Comparison of ENCODE assay signal across 13 cellular contexts in genomic region chr16:87244646-87245197, GRCh38.
A peak's percentile ranks its signal among the peaks of the same experiment; 100 is the strongest.
DNase-seq lines count a peak whose midpoint lies in the region; ATAC-seq, FAIRE-seq and TF ChIP-seq lines count a peak whose summit lies in the region.
"Had no signal": no experiment of that assay in that cellular context is flagged by ENCODE, and none has a peak within 500 bp of the region (broad histone marks: within the 10 kb centered on the region; RNA-seq: fewer than 3 reads in every experiment).

No MANE protein-coding gene starts in this region.

- POLR2A ChIA-PET in K562 (lab: Yijun Ruan, JAX), result interaction anchor here (0.5 to 1.6 kb wide), 3 partner anchors 10 to 291 kb away, joined by 3 to 6 read pairs (median 3); no protein-coding TSS in a partner anchor

- no peak overlapping the region for H2BK5ac ChIP-seq in neuronal stem cell (ENCODE audit: low read length)

- peak overlapping the region; percentile 19 for H2AK5ac ChIP-seq in neuronal stem cell (ENCODE audit: low read depth, low read length)

- no peak overlapping the region for H2BK120ac ChIP-seq in neuronal stem cell (ENCODE audit: low read depth, low read length)

- no peaks in the 10 kb centered on the region for H4K20me1 ChIP-seq in BLaER1 treated with 17β-estradiol and CSF1 and Interleukin-3, amounts not matched to agents 10 nM and 100 nM
- H4K20me1 ChIP-seq in Loucy (ENCODE audit: insufficient read depth, low read length, poor library complexity, severe bottlenecking) (no peaks in the 10 kb centered on the region), K562 (replicated peaks; ENCODE audit: control insufficient read depth, insufficient read depth, low read length) (peaks cover 5% of the 10 kb centered on the region; the same call in 1 of the 2 replicates)

- CTCF ChIA-PET in K562 (lab: Yijun Ruan, JAX; ENCODE audit: low intra/inter-chr PET ratio), result no interaction called here

- no peak overlapping the region for H3K23ac ChIP-seq in neuronal stem cell (ENCODE audit: low read depth, low read length, poor library complexity)

- no peaks in the 10 kb centered on the region for H3K36me3 ChIP-seq in BLaER1 treated with 17β-estradiol and CSF1 and Interleukin-3, amounts not matched to agents 10 nM and 100 nM
- H3K36me3 ChIP-seq in Loucy (ENCODE audit: insufficient read depth, low read length) (no peaks in the 10 kb centered on the region), K562 (ENCODE audit: control insufficient read depth, insufficient read depth, low read length) (no peaks in the 10 kb centered on the region), neuronal stem cell (replicated peaks in 1 of 2; ENCODE audit: control insufficient read depth in 2 of 2, insufficient read depth in 2 of 2, low read length in 2 of 2) (no peaks in the 10 kb centered on the region), transverse colon (no peaks in the 10 kb centered on the region)
- H3K36me3 ChIP-seq: BE2C had no signal

- H3K4me2 ChIP-seq in BLaER1 treated with 17β-estradiol and CSF1 and Interleukin-3, amounts not matched to agents 10 nM and 100 nM, result peak overlapping the region in 6 of 11 experiments; percentile 8 to 42 (median 35); a peak in 6 of 22 replicates
- H3K4me2 ChIP-seq in Loucy (ENCODE audit: low read depth, low read length, poor library complexity, severe bottlenecking) (peak overlapping the region; percentile 36), K562 (ENCODE audit: insufficient read depth, low read length) (no peak overlapping the region), neuronal stem cell (ENCODE audit: insufficient read depth, low read length, poor library complexity, severe bottlenecking) (no peak overlapping the region)
- H3K4me2 ChIP-seq: A549 had no signal

- H2BK12ac ChIP-seq in neuronal stem cell (ENCODE audit: low read length), result no peak overlapping the region

- intact Hi-C loops in K562 (cut with micrococcal nuclease) (no loop called here), transverse colon (cut with DNase I; ENCODE audit: low total_unique reads) (no loop called here)

- no peak for ATAC-seq in K562
- ATAC-seq: A549 had no signal

- H3K9ac ChIP-seq in BLaER1 treated with 17β-estradiol and CSF1 and Interleukin-3, amounts not matched to agents 10 nM and 100 nM, result no peak overlapping the region
- H3K9ac ChIP-seq in Loucy (ENCODE audit: low read depth, low read length, poor library complexity, severe bottlenecking), result no peak overlapping the region
- no peak overlapping the region for H3K9ac ChIP-seq in K562 (ENCODE audit: insufficient read depth in 1 of 2, low read depth in 2 of 2, low read length in 2 of 2)
- H3K9ac ChIP-seq in neuronal stem cell (ENCODE audit: low read depth, low read length, poor library complexity), result no peak overlapping the region

- H4K8ac ChIP-seq in neuronal stem cell (ENCODE audit: low read depth, low read length), result no peak overlapping the region

- H3K9me1 ChIP-seq in K562 (ENCODE audit: control insufficient read depth, insufficient read depth, low read length), result no peaks in the 10 kb centered on the region

- TF ChIP-seq EP300 in K562 (IDR thresholded peaks at IDR 0.05; ENCODE audit: low read length), result no peak
- TF ChIP-seq EP300 in transverse colon (IDR thresholded peaks at IDR 0.05; ENCODE audit: low read depth), result no peak

- H3K18ac ChIP-seq in neuronal stem cell (ENCODE audit: low read length), result no peak overlapping the region

- H3K79me2 ChIP-seq in Loucy (ENCODE audit: insufficient read depth, low read length), result no peaks in the 10 kb centered on the region
- H3K79me2 ChIP-seq in K562 (ENCODE audit: control insufficient read depth, insufficient read depth, low read length), result no peaks in the 10 kb centered on the region

- TF ChIP-seq RAD21 in K562 (CRISPR knock-in tag; conservative IDR thresholded peaks at IDR 0.05 in 1 of 2, IDR thresholded peaks at IDR 0.05 in 1 of 2), result no peak

- no peaks in the 10 kb centered on the region for H3K9me3 ChIP-seq in BLaER1 treated with 17β-estradiol and CSF1 and Interleukin-3, amounts not matched to agents 10 nM and 100 nM (replicated peaks in 1 of 11)
- H3K9me3 ChIP-seq in Loucy (ENCODE audit: insufficient read depth, low read depth, low read length) (no peaks in the 10 kb centered on the region), K562 (replicated peaks; ENCODE audit: control insufficient read depth, insufficient read depth, low read depth, low read length) (no peaks in the 10 kb centered on the region), neuronal stem cell (replicated peaks in 1 of 2; ENCODE audit: control insufficient read depth in 2 of 2, insufficient read depth in 1 of 2, low read depth in 1 of 2, low read length in 2 of 2) (peaks cover 0 to 1% of the 10 kb centered on the region in 2 donors), transverse colon (no peaks in the 10 kb centered on the region)
- H3K9me3 ChIP-seq: A549, BE2C, Caco-2 had no signal

- no peak for TF ChIP-seq CTCF in Loucy (conservative IDR thresholded peaks at IDR 0.05; ENCODE audit: low read length)
- no peak for TF ChIP-seq CTCF in K562 (IDR thresholded peaks at IDR 0.05 in 2 of 3, conservative IDR thresholded peaks at IDR 0.05 in 1 of 3; ENCODE audit: insufficient read depth in 2 of 3, low read depth in 1 of 3, low read length in 3 of 3)
- TF ChIP-seq CTCF in transverse colon (IDR thresholded peaks at IDR 0.05), result no peak

- H4K91ac ChIP-seq in neuronal stem cell (ENCODE audit: low read depth, low read length, poor library complexity), result no peak overlapping the region

- no peaks in the 10 kb centered on the region for H3F3A ChIP-seq in Loucy (ENCODE audit: low read depth)

- no peak overlapping the region for H2BK15ac ChIP-seq in neuronal stem cell (ENCODE audit: low read length)

- peaks cover 0 to 30% (median 14%) of the 10 kb centered on the region in 10 experiments; a peak in 17 of 20 replicates for H3K4me1 ChIP-seq in BLaER1 treated with 17β-estradiol and CSF1 and Interleukin-3, amounts not matched to agents 10 nM and 100 nM
- H3K4me1 ChIP-seq in Loucy (ENCODE audit: insufficient read depth, low read length, poor library complexity, severe bottlenecking) (peaks cover 19% of the 10 kb centered on the region), K562 (replicated peaks in 1 of 2; ENCODE audit: control insufficient read depth in 2 of 2, insufficient read depth in 2 of 2, low read length in 2 of 2) (no peaks in the 10 kb centered on the region), neuronal stem cell (ENCODE audit: control insufficient read depth in 2 of 2, insufficient read depth in 1 of 2, low read depth in 1 of 2, low read length in 2 of 2) (peaks cover 18 to 25% of the 10 kb centered on the region in 2 donors), transverse colon (peaks cover 0 to 6% (median 0%) of the 10 kb centered on the region in 4 donors)
- H3K4me1 ChIP-seq: A549, BE2C had no signal

- in situ Hi-C loops in K562 (cut with MboI), result no loop called here
- in situ Hi-C loops in transverse colon (cut with MboI; ENCODE audit: low pct_ligation_motif_present in 1 of 4, low pct_unique_long_range_greater_than_20kb in 1 of 4, low sequenced_read_pairs in 3 of 4), result no loop called here

- FAIRE-seq in K562 (lab: Jason Lieb, UNC), result no peak
- FAIRE-seq: A549 had no signal

- no peaks in the 10 kb centered on the region for H3K27me3 ChIP-seq in BLaER1 treated with 17β-estradiol and CSF1 and Interleukin-3, amounts not matched to agents 10 nM and 100 nM
- H3K27me3 ChIP-seq in Loucy (ENCODE audit: insufficient read depth, low read length, poor library complexity, severe bottlenecking) (no peaks in the 10 kb centered on the region), K562 (ENCODE audit: control insufficient read depth in 2 of 2, insufficient read depth in 2 of 2, low read length in 2 of 2) (peaks cover 5 to 17% of the 10 kb centered on the region in 2 experiments; a peak in 4 of 5 replicates), neuronal stem cell (ENCODE audit: control insufficient read depth in 3 of 3, insufficient read depth in 3 of 3, low read depth in 1 of 3, low read length in 3 of 3) (no peaks in the 10 kb centered on the region), transverse colon (no peaks in the 10 kb centered on the region)

- H3K79me1 ChIP-seq in neuronal stem cell (ENCODE audit: low read depth, low read length), result no peaks in the 10 kb centered on the region

- H3K9me2 ChIP-seq in Loucy (replicated peaks; ENCODE audit: low read depth, low read length), result no peaks in the 10 kb centered on the region

- DNase-seq in K562 (ENCODE audit: extremely low read depth in 1 of 4, low spot score in 3 of 4), result no peak
- no peak for DNase-seq in neuronal stem cell (ENCODE audit: low spot score)
- no peak for DNase-seq in pons (ENCODE audit: low spot score)
- DNase-seq in DMS153 (lab: John Stamatoyannopoulos, UW), result no peak
- no peak for DNase-seq in transverse colon
- DNase-seq: BE2C; Caco-2; CD8-positive, alpha-beta memory T cell; DMS53; HCEC 1CT had no signal

- no peak overlapping the region for H3K4ac ChIP-seq in neuronal stem cell (ENCODE audit: low read length)

- no peak overlapping the region for H3K4me3 ChIP-seq in BLaER1 treated with 17β-estradiol and CSF1 and Interleukin-3, amounts not matched to agents 10 nM and 100 nM
- H3K4me3 ChIP-seq in Loucy (ENCODE audit: low read length, poor library complexity, severe bottlenecking) (no peak overlapping the region), K562 (no peak overlapping the region), neuronal stem cell (ENCODE audit: low read length in 2 of 2) (no peak overlapping the region), transverse colon (no peak overlapping the region)
- H3K4me3 ChIP-seq: A549 had no signal

- no peak overlapping the region for H3K27ac ChIP-seq in BLaER1 treated with 17β-estradiol and CSF1 and Interleukin-3, amounts not matched to agents 10 nM and 100 nM
- H3K27ac ChIP-seq in K562 (ENCODE audit: extremely low read depth, low read depth, low read length) (no peak overlapping the region), neuronal stem cell (replicated peaks; ENCODE audit: low read length) (no peak overlapping the region), transverse colon (no peak overlapping the region)
- H3K27ac ChIP-seq: A549 had no signal

- 28% methylated on average over 7 of the region's 7 CpGs for WGBS in K562 (ENCODE audit: insufficient coverage, low coverage, missing lambda C conversion rate)
- WGBS in neuronal stem cell (ENCODE audit: extremely low coverage in 2 of 2, insufficient read length in 2 of 2, insufficient replicate concordance in 1 of 2), 2 donors, result no CpG with 5 or more reads among the region's 7 CpGs
- 60 to 81% methylated on average over 2 to 7 of the region's 7 CpGs for WGBS in transverse colon (ENCODE audit: low coverage in 1 of 2), 2 donors

- H2AFZ ChIP-seq in Loucy (ENCODE audit: low read length) (no peak overlapping the region), K562 (ENCODE audit: low read depth, low read length) (no peak overlapping the region), neuronal stem cell (ENCODE audit: low read length) (no peak overlapping the region)

- BruUV-seq in K562 (replicated peaks; lab: Mats Ljungman, UMichigan), result no TSS peak

- no peak overlapping the region for H3K14ac ChIP-seq in neuronal stem cell (ENCODE audit: low read length)

- TF ChIP-seq POLR2A in K562 (conservative IDR thresholded peaks at IDR 0.05) (no peak), transverse colon (IDR thresholded peaks at IDR 0.05) (no peak)

TF ChIP-seq in K562, 482 proteins besides CTCF, POLR2A, EP300 and RAD21 (continues in another document):
- TF ChIP-seq ZFP36 (IDR thresholded peaks at IDR 0.05; ENCODE audit: low read depth, low read length, partially characterized antibody) (peak; percentile 68), KDM1A (IDR thresholded peaks at IDR 0.05) (0 out of 4 replicates have a peak, but pooled peaks of 1 of the 2 experiments have one; percentile 16)

Comparison
In these comparisons a context has a peak if more than half of its experiments do, and no peak if none do; other contexts are left out.
1. H3K4me2 ChIP-seq: peak in BLaER1 treated with 17β-estradiol and CSF1 and Interleukin-3, amounts not matched to agents 10 nM and 100 nM (6 of 11) and Loucy (single experiment); none in K562 (single experiment) and neuronal stem cell (single experiment).